Comparison of ENCODE assay signal across 8 cellular contexts in genomic region chr11:65506316-65506769, GRCh38. TPM values are rescaled to one million over a fixed set of nuclear protein-coding genes. Genes with fewer than 3 reads are reported as not detected.
DNase-seq lines count a peak whose midpoint lies in the region; ATAC-seq and TF ChIP-seq lines count a peak whose summit lies in the region.

No MANE protein-coding gene starts in this region.

- H3K9me3 ChIP-seq in CD8-positive, alpha-beta T cell (ENCODE audit: low read length), result no peaks in the 10 kb centered on the region
- no peaks in the 10 kb centered on the region for H3K9me3 ChIP-seq in HUES6 (ENCODE audit: control insufficient read depth, insufficient read depth, low read depth, low read length)
- H3K9me3 ChIP-seq in mammary epithelial cell (replicated peaks; ENCODE audit: insufficient read depth, low read length), result no peaks in the 10 kb centered on the region

- peaks cover 41% of the 10 kb centered on the region for H3K4me1 ChIP-seq in CD8-positive, alpha-beta T cell (ENCODE audit: insufficient read depth, low read length)
- peaks cover 12% of the 10 kb centered on the region; the same call in 1 of the 2 replicates for H3K4me1 ChIP-seq in HUES6 (ENCODE audit: control insufficient read depth, insufficient read depth, low read length)
- H3K4me1 ChIP-seq in mammary epithelial cell (ENCODE audit: insufficient read depth, low read length), result peaks cover 17% of the 10 kb centered on the region

- POLR2A ChIA-PET in CD8-positive, alpha-beta T cell (lab: Charles Lee), result interaction anchor here (0.6 to 18.0 kb wide), 17 partner anchors 7 to 174 kb away, joined by 3 to 1786 read pairs (median 6); partner anchors contain the start of genes DPF2, FAM89B, FRMD8 and MALAT1

- no peaks in the 10 kb centered on the region for H3K9me3 Mint-ChIP-seq in CD8-positive, alpha-beta T cell
- no peaks in the 10 kb centered on the region for H3K9me3 Mint-ChIP-seq in neural crest cell

- H3K9ac ChIP-seq in HUES6 (ENCODE audit: low read length) (no peak overlapping the region), mammary epithelial cell (ENCODE audit: insufficient read depth, low read length) (peak overlapping the region; percentile 5)

- H3K36me3 Mint-ChIP-seq in CD8-positive, alpha-beta T cell, result peaks cover 36% of the 10 kb centered on the region
- H3K36me3 Mint-ChIP-seq in neural crest cell (ENCODE audit: low read depth), result peaks cover 46% of the 10 kb centered on the region

- H3K4me3 ChIP-seq in CD8-positive, alpha-beta T cell (ENCODE audit: low read depth, low read length), result peak overlapping the region; percentile 72
- H3K4me3 ChIP-seq in HUES6 (ENCODE audit: low read depth, low read length) (peak overlapping the region; percentile 95), mammary epithelial cell (replicated peaks in 1 of 3; ENCODE audit: insufficient read depth in 1 of 3, low read depth in 2 of 3, low read length in 3 of 3) (peak overlapping the region; percentile 2 to 75 (median 7))

- no peak overlapping the region for H3K27ac ChIP-seq in CD8-positive, alpha-beta T cell (ENCODE audit: low read depth, low read length)
- H3K27ac ChIP-seq in HUES6 (ENCODE audit: low read depth, low read length) (no peak overlapping the region), mammary epithelial cell (ENCODE audit: insufficient read depth, low read depth, low read length) (peak overlapping the region; percentile 10)

- CTCF ChIA-PET in CD8-positive, alpha-beta T cell (lab: Charles Lee), result interaction anchor here (0.9 to 9.1 kb wide), 14 partner anchors 8 to 301 kb away, joined by 3 to 219 read pairs (median 5); partner anchors contain the start of genes MALAT1 and NEAT1
- CTCF ChIA-PET in mammary epithelial cell (lab: Charles Lee; ENCODE audit: low non-redundant PET), result interaction anchor here (0.6 kb wide), 1 partner anchor 35 kb away, joined by 3 read pairs; no protein-coding TSS in a partner anchor

- peaks cover 48% of the 10 kb centered on the region for H3K79me2 ChIP-seq in mammary epithelial cell (ENCODE audit: insufficient read depth, low read length)

- H3K36me3 ChIP-seq in CD8-positive, alpha-beta T cell (ENCODE audit: insufficient read depth, low read length), result peaks cover 52% of the 10 kb centered on the region
- H3K36me3 ChIP-seq in HUES6 (ENCODE audit: control insufficient read depth, insufficient read depth, low read length), result peaks cover 52% of the 10 kb centered on the region
- peaks cover 26% of the 10 kb centered on the region for H3K36me3 ChIP-seq in mammary epithelial cell (ENCODE audit: insufficient read depth, low read length)

- H3K27me3 ChIP-seq in CD8-positive, alpha-beta T cell (ENCODE audit: insufficient read depth, low read length), result no peaks in the 10 kb centered on the region
- H3K27me3 ChIP-seq in HUES6 (ENCODE audit: control insufficient read depth, insufficient read depth, low read length), result no peaks in the 10 kb centered on the region
- H3K27me3 ChIP-seq in mammary epithelial cell (ENCODE audit: insufficient read depth, low read length), result no peaks in the 10 kb centered on the region

- no peak for TF ChIP-seq CTCF in CD8-positive, alpha-beta T cell (IDR thresholded peaks at IDR 0.05)
- TF ChIP-seq CTCF in mammary epithelial cell (conservative IDR thresholded peaks at IDR 0.05 in 1 of 2, IDR thresholded peaks at IDR 0.05 in 1 of 2; ENCODE audit: extremely low read depth in 1 of 2, insufficient read depth in 1 of 2, low read depth in 1 of 2, low read length in 2 of 2), result no peak
- no peak for TF ChIP-seq CTCF in neural crest cell (conservative IDR thresholded peaks at IDR 0.05)

- no TSS peak for BruUV-seq in mammary epithelial cell (replicated peaks; lab: Mats Ljungman, UMichigan)

- no peaks in the 10 kb centered on the region for H3K27me3 Mint-ChIP-seq in CD8-positive, alpha-beta T cell (ENCODE audit: low read depth)
- peaks cover 70% of the 10 kb centered on the region for H3K27me3 Mint-ChIP-seq in neural crest cell (ENCODE audit: low read depth)

- intact Hi-C loops in CD8-positive, alpha-beta T cell (cut with DNase I, micrococcal nuclease), result loop anchor here in 1 of 2 experiments (5.0 kb wide), 2 partner anchors 304 to 394 kb away; partner anchors contain the start of gene TM7SF2
- intact Hi-C loops in mammary epithelial cell (cut with micrococcal nuclease), result loop anchor here (5.0 kb wide), 1 partner anchor 229 kb away; no protein-coding TSS in a partner anchor

- WGBS in mammary epithelial cell (ENCODE audit: low coverage, missing lambda C conversion rate), result 35% methylated on average over 4 of the region's 4 CpGs

- peak overlapping the region; percentile 89 for H3K27ac Mint-ChIP-seq in CD8-positive, alpha-beta T cell
- H3K27ac Mint-ChIP-seq in neural crest cell (ENCODE audit: unreplicated experiment), result peak overlapping the region; percentile 65

- H3K4me3 Mint-ChIP-seq in CD8-positive, alpha-beta T cell, result no peak overlapping the region
- no peak overlapping the region for H3K4me3 Mint-ChIP-seq in neural crest cell

- no peak overlapping the region for H2AFZ ChIP-seq in mammary epithelial cell (ENCODE audit: low read depth, low read length)

- H4K20me1 ChIP-seq in mammary epithelial cell (ENCODE audit: insufficient read depth, low read length), result peaks cover 38% of the 10 kb centered on the region

- peak; percentile 5 for ATAC-seq in CD8-positive, alpha-beta T cell
- no peak for ATAC-seq in HG02884 (IDR thresholded peaks at IDR 0.05; ENCODE audit: unreplicated experiment)
- ATAC-seq in activated CD4-positive, CD25-positive, alpha-beta regulatory T cell treated with anti-CD3 and anti-CD28 coated beads, Interleukin-2, amount 50 U/mL, for 24 hours, result no peak

- in situ Hi-C loops in mammary epithelial cell (cut with MboI; ENCODE audit: low sequenced_read_pairs in 2 of 2), result loop anchor here in 1 of 2 donors (5.0 kb wide), 2 partner anchors 34 to 124 kb away; partner anchors contain the start of gene SLC25A45

- peaks cover 51% of the 10 kb centered on the region for H3K4me1 Mint-ChIP-seq in CD8-positive, alpha-beta T cell (ENCODE audit: low read depth)
- peaks cover 77% of the 10 kb centered on the region for H3K4me1 Mint-ChIP-seq in neural crest cell

- peak overlapping the region; percentile 86 for H3K4me2 ChIP-seq in mammary epithelial cell (ENCODE audit: insufficient read depth, low read depth, low read length)

- dilution Hi-C loops in mammary epithelial cell (cut with HindIII; ENCODE audit: low sequenced_read_pairs), result no loop called here

- DNase-seq in CD8-positive, alpha-beta T cell, result peak in 1 of 7 experiments; percentile 59
- DNase-seq in mammary epithelial cell, result no peak
- no peak for DNase-seq in neural crest cell (ENCODE audit: low read depth, low spot score)
- DNase-seq in ureter (ENCODE audit: low spot score), result no peak
- no peak for DNase-seq in activated CD4-positive, alpha-beta T cell treated with anti-CD3 and anti-CD28 coated beads, Interleukin-2, amount 50 U/mL, for 48 hours

RNA-seq across cellular contexts. Expression of gene MALAT1, which starts 7.5 kb away (rescaled TPM):
- over 10,000 TPM; 25,886 to 26,729 TPM for total RNA-seq in CD8-positive, alpha-beta T cell
- total RNA-seq in mammary epithelial cell (over 10,000 TPM in 1 of 2 donors, 1,000 to 10,000 TPM in 1; 9,320 to 20,636 TPM), neural crest cell (4,794 and 5,409 TPM in 2 replicates), ureter (19,443 TPM)
- polyA plus RNA-seq in mammary epithelial cell, result 211 TPM
- polyA minus RNA-seq in mammary epithelial cell, result 7,117 TPM

RNA-seq across cellular contexts. Expression of gene SCYL1, which starts 18.5 kb away (rescaled TPM):
- 10 to 100 TPM; 55.8 to 60.4 TPM for total RNA-seq in CD8-positive, alpha-beta T cell
- total RNA-seq in mammary epithelial cell, result 10 to 100 TPM; 66.0 to 75.0 TPM
- 64.8 TPM for polyA plus RNA-seq in mammary epithelial cell
- polyA minus RNA-seq in mammary epithelial cell, result 45.1 TPM
- total RNA-seq in neural crest cell, result 66.0 and 68.8 TPM in 2 replicates
- 62.9 TPM for total RNA-seq in ureter

RNA-seq across cellular contexts. Expression of gene LTBP3, which starts 51.8 kb away (rescaled TPM):
- total RNA-seq in CD8-positive, alpha-beta T cell, result 100 to 1,000 TPM; 231 to 246 TPM
- 10 to 100 TPM; 21.0 to 42.5 TPM for total RNA-seq in mammary epithelial cell
- 46.5 TPM for polyA plus RNA-seq in mammary epithelial cell
- 38.3 TPM for polyA minus RNA-seq in mammary epithelial cell
- 21.0 and 22.5 TPM in 2 replicates for total RNA-seq in neural crest cell
- total RNA-seq in ureter, result 120 TPM

Comparison
In these comparisons a context has a peak if more than half of its experiments do, and no peak if none do; other contexts are left out.
1. H3K4me3 ChIP-seq: peak in every context shown above with its lines; median percentile 95 in HUES6; 72 in CD8-positive, alpha-beta T cell; 7 in mammary epithelial cell.